In genomic region chr12:21502164-21502496, GRCh38 we compare ENCODE assay signal across 8 cellular contexts. TPM values are rescaled to one million over a fixed set of nuclear protein-coding genes. Genes with fewer than 3 reads are reported as not detected.
A peak's percentile ranks its signal among the peaks of the same experiment; 100 is the strongest.
DNase-seq lines count a peak whose midpoint lies in the region; ATAC-seq and TF ChIP-seq lines count a peak whose summit lies in the region.

No MANE protein-coding gene starts in this region.

- TF ChIP-seq CTCF in HFFc6 (IDR thresholded peaks at IDR 0.05) (no peak), RWPE2 (IDR thresholded peaks at IDR 0.05; ENCODE audit: poor library complexity, severe bottlenecking) (no peak), tibial artery (IDR thresholded peaks at IDR 0.05) (no peak)

- no peak overlapping the region for H3K27ac Mint-ChIP-seq in HFFc6

- H3K9me3 ChIP-seq in RWPE2 (ENCODE audit: severe bottlenecking) (no peaks in the 10 kb centered on the region), tibial artery (no peaks in the 10 kb centered on the region)

- H3K27ac ChIP-seq in RWPE2 (ENCODE audit: poor library complexity, severe bottlenecking) (peak overlapping the region; percentile 59), tibial artery (peak overlapping the region; percentile 90 to 91)

- H3K36me3 Mint-ChIP-seq in HFFc6 (ENCODE audit: low read depth) = peaks cover 23% of the 10 kb centered on the region

- H3K4me1 ChIP-seq in RWPE2 (ENCODE audit: insufficient read depth, poor library complexity, severe bottlenecking) = peaks cover 7% of the 10 kb centered on the region
- peaks cover 0 to 40% (median 27%) of the 10 kb centered on the region in 4 donors for H3K4me1 ChIP-seq in tibial artery

- no peak; the same call in 2 of the 3 replicates for ATAC-seq in RWPE2 (ENCODE audit: low read depth)

- H3K27me3 ChIP-seq in RWPE2 (ENCODE audit: insufficient read depth, poor library complexity, severe bottlenecking) (no peaks in the 10 kb centered on the region), tibial artery (no peaks in the 10 kb centered on the region)

- H3K27me3 Mint-ChIP-seq in HFFc6 (ENCODE audit: insufficient read depth) = no peaks in the 10 kb centered on the region

- H3K4me3 Mint-ChIP-seq in HFFc6 = no peak overlapping the region

- H3K4me1 Mint-ChIP-seq in HFFc6 (ENCODE audit: low read depth) = peaks cover 35% of the 10 kb centered on the region

- DNase-seq in GM04504 (ENCODE audit: low read depth) (peak; percentile 12), HFFc6 (peak; percentile 23), RWPE2 (ENCODE audit: low spot score) (no peak), dedifferentiated amniotic fluid mesenchymal stem cell (ENCODE audit: extremely low spot score) (peak; percentile 38), midbrain (lab: John Stamatoyannopoulos, UW) (peak; percentile 48), tibial artery (no peak), NCI-H1092 (lab: John Stamatoyannopoulos, UW) (no peak), NCI-H226 (no peak)

- H3K36me3 ChIP-seq in RWPE2 (ENCODE audit: low read depth) = peaks cover 17% of the 10 kb centered on the region
- H3K36me3 ChIP-seq in tibial artery = peaks cover 0 to 14% (median 10%) of the 10 kb centered on the region in 3 donors

- H3K4me3 ChIP-seq in RWPE2 (ENCODE audit: severe bottlenecking) (peak overlapping the region; percentile 67), tibial artery (peak overlapping the region; percentile 80 to 93)

- H3K9me3 Mint-ChIP-seq in HFFc6 = no peaks in the 10 kb centered on the region

- intact Hi-C loops in tibial artery (cut with DNase I; ENCODE audit: low total_unique reads) = loop anchor here (5.0 kb wide), 2 partner anchors 160 to 180 kb away; no protein-coding TSS in a partner anchor

RNA-seq across cellular contexts. Expression of gene GOLT1B, which starts 0.5 kb away (rescaled TPM):
- total RNA-seq in HFFc6 (2021; fragmentation: NEBNext Ultra II Directional; extraction: Animal tissue kit (Norgen Biotek cat#: 25700)) = 100 to 1,000 TPM in 1 of 6 experiments, 10 to 100 TPM in 5; 78.8 to 115 (median 98.1) TPM

RNA-seq across cellular contexts. Expression of gene RECQL, which starts 0.7 kb away (rescaled TPM):
- total RNA-seq in HFFc6 (2021; fragmentation: NEBNext Ultra II Directional; extraction: Animal tissue kit (Norgen Biotek cat#: 25700)) = 10 to 100 TPM; 34.9 to 43.6 (median 39.2) TPM

RNA-seq across cellular contexts. Expression of gene SPX, which starts 24.0 kb away (rescaled TPM):
- total RNA-seq in HFFc6 (2021; fragmentation: NEBNext Ultra II Directional; extraction: Animal tissue kit (Norgen Biotek cat#: 25700)) = not detected

Comparison
In these comparisons a context has a peak if more than half of its experiments do, and no peak if none do; other contexts are left out.
1. DNase-seq: peak in GM04504 (single experiment), HFFc6 (single experiment), dedifferentiated amniotic fluid mesenchymal stem cell (single experiment) and midbrain (single experiment); none in RWPE2 (single experiment), tibial artery (0 of 2), NCI-H1092 (single experiment) and NCI-H226 (single experiment).